Comparison of ENCODE assay signal across 8 cellular contexts in genomic region chr5:34007675-34008600, GRCh38. TPM values are rescaled to one million over a fixed set of nuclear protein-coding genes. Genes with fewer than 3 reads are reported as not detected.
DNase-seq lines count a peak whose midpoint lies in the region; ATAC-seq, FAIRE-seq and TF ChIP-seq lines count a peak whose summit lies in the region.

Gene AMACR, minus strand, starts transcription at chr5:34008050. Its CDS starts 31 bp downstream, at chr5:34008019.

- peak; percentile 14 for TF ChIP-seq CTCF in AG04449 (IDR thresholded peaks at IDR 0.05; ENCODE audit: insufficient read depth, low read length, missing control alignments)
- TF ChIP-seq CTCF in VCaP (conservative IDR thresholded peaks at IDR 0.05) = 0 out of 2 replicates have a peak, but pooled peaks have one; percentile 8
- no peak for TF ChIP-seq CTCF in breast epithelium (IDR thresholded peaks at IDR 0.05)

- no peak for FAIRE-seq in small intestine (lab: Jason Lieb, UNC)

- H3K4me1 ChIP-seq in breast epithelium (no peaks in the 10 kb centered on the region), small intestine (ENCODE audit: control insufficient read depth in 2 of 2, insufficient read depth in 1 of 2, low read depth in 1 of 2, low read length in 1 of 2) (peaks cover 2 to 3% of the 10 kb centered on the region in 2 donors)

- intact Hi-C loops in breast epithelium (cut with DNase I; ENCODE audit: low total_unique reads) = no loop called here

- TF ChIP-seq POLR2A in breast epithelium (IDR thresholded peaks at IDR 0.05) = peak; percentile 49

- peak; percentile 85 for ATAC-seq in GM18870 (IDR thresholded peaks at IDR 0.05; ENCODE audit: unreplicated experiment)
- ATAC-seq in HG03108 (IDR thresholded peaks at IDR 0.05; ENCODE audit: unreplicated experiment) = peak; percentile 87

- H3K4me3 ChIP-seq in AG04449 (ENCODE audit: low read depth, low read length) (peak within 1 kb of the TSS; percentile 75), breast epithelium (peak within 1 kb of the TSS; percentile 70 to 74 (median 74)), small intestine (ENCODE audit: low read depth in 1 of 2, low read length in 2 of 2) (peak within 1 kb of the TSS; percentile 65 to 85)

- CTCF ChIA-PET in AG04449 (lab: Yijun Ruan, JAX) = interaction anchor here (1.3 to 4.0 kb wide), 2 partner anchors 10 to 446 kb away, joined by 4 to 36 read pairs; no protein-coding TSS in a partner anchor

- DNase-seq in AG04449 (ENCODE audit: low read depth, low spot score) = peak; percentile 33
- peak; percentile 97 for DNase-seq in NCI-H2171 treated with DMSO at 0.1 percent for 48 hours (lab: John Stamatoyannopoulos, UW)
- peak; percentile 85 to 88 for DNase-seq in breast epithelium (ENCODE audit: low spot score in 2 of 2)
- peak; percentile 96 for DNase-seq in iPS-NIHi11 (ENCODE audit: low spot score)
- DNase-seq in small intestine = peak; percentile 97

- H3K27ac ChIP-seq in VCaP (peak within 1 kb of the TSS; percentile 97), breast epithelium (peak within 1 kb of the TSS; percentile 76 to 84), small intestine (ENCODE audit: low read depth in 1 of 2, low read length in 1 of 2) (peak within 1 kb of the TSS; percentile 94 to 95)

- H3K27me3 ChIP-seq in breast epithelium (no peaks in the 10 kb centered on the region), small intestine (ENCODE audit: control insufficient read depth in 2 of 2, insufficient read depth in 2 of 2, low read length in 2 of 2) (no peaks in the 10 kb centered on the region)

- POLR2A ChIA-PET in AG04449 (lab: Yijun Ruan, JAX) = interaction anchor here (0.8 to 1.5 kb wide), 5 partner anchors 10 to 45 kb away, joined by 3 to 9 read pairs (median 3); no protein-coding TSS in a partner anchor

- WGBS in small intestine, 3 donors = 0 to 1% (median 0%) methylated on average over 65 to 74 of the region's 74 CpGs

- H3K9me3 ChIP-seq in breast epithelium (no peaks in the 10 kb centered on the region), small intestine (ENCODE audit: control insufficient read depth, low read depth) (no peaks in the 10 kb centered on the region)

- H3K36me3 ChIP-seq in breast epithelium = no peaks in the 10 kb centered on the region
- peaks cover 0 to under 1% of the 10 kb centered on the region in 2 donors for H3K36me3 ChIP-seq in small intestine (ENCODE audit: control insufficient read depth in 2 of 2, insufficient read depth in 2 of 2, low read length in 2 of 2)

RNA-seq across cellular contexts. Expression of gene AMACR, which starts in this region (rescaled TPM):
- total RNA-seq in breast epithelium = 10 to 100 TPM in 2 of 3 donors, 1 to 10 TPM in 1; 8.2 to 14.4 (median 13.8) TPM
- 10 to 100 TPM; 13.0 to 26.2 (median 18.6) TPM for polyA plus RNA-seq in small intestine

Comparison
In these comparisons a context has a peak if more than half of its experiments do, and no peak if none do; other contexts are left out.
1. Peak in every context shown above with its lines: DNase-seq, ATAC-seq, H3K4me3 ChIP-seq and H3K27ac ChIP-seq.
2. DNase-seq: peak in every context shown above with its lines; median percentile 97 in NCI-H2171 treated with DMSO at 0.1 percent for 48 hours; 97 in small intestine; 96 in iPS-NIHi11; 86 in breast epithelium; 33 in AG04449.
3. CTCF ChIP-seq: peak in AG04449 (single experiment) and VCaP (single experiment); none in breast epithelium (0 of 3).